In the genomic region with DNA sequence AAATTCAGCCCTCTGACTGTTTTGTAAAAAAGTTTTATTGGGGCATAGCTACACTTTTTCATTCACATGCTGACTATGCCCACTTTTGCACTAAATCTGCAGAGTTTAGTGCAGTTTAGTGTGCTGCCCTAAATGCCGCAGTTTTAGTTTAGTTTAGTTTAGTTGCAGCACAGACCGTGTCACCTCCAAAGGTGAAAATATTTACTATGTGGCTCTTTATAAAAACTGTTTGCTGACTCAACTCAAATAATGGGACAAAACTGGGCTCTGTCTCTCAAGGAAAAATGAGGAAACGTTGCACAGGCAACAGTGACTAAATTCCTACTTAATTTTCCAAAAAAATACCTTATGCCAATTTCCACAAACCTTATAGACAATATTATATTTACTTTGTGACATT, we compare ENCODE assay signal across 1 cellular context.
TF ChIP-seq lines count a peak whose summit lies in the region.

No MANE protein-coding gene starts in this region.

TF ChIP-seq in GM23338, 12 proteins besides CTCF, POLR2A, EP300 and RAD21 (continued from another document):
- TF ChIP-seq, protein P1, sequence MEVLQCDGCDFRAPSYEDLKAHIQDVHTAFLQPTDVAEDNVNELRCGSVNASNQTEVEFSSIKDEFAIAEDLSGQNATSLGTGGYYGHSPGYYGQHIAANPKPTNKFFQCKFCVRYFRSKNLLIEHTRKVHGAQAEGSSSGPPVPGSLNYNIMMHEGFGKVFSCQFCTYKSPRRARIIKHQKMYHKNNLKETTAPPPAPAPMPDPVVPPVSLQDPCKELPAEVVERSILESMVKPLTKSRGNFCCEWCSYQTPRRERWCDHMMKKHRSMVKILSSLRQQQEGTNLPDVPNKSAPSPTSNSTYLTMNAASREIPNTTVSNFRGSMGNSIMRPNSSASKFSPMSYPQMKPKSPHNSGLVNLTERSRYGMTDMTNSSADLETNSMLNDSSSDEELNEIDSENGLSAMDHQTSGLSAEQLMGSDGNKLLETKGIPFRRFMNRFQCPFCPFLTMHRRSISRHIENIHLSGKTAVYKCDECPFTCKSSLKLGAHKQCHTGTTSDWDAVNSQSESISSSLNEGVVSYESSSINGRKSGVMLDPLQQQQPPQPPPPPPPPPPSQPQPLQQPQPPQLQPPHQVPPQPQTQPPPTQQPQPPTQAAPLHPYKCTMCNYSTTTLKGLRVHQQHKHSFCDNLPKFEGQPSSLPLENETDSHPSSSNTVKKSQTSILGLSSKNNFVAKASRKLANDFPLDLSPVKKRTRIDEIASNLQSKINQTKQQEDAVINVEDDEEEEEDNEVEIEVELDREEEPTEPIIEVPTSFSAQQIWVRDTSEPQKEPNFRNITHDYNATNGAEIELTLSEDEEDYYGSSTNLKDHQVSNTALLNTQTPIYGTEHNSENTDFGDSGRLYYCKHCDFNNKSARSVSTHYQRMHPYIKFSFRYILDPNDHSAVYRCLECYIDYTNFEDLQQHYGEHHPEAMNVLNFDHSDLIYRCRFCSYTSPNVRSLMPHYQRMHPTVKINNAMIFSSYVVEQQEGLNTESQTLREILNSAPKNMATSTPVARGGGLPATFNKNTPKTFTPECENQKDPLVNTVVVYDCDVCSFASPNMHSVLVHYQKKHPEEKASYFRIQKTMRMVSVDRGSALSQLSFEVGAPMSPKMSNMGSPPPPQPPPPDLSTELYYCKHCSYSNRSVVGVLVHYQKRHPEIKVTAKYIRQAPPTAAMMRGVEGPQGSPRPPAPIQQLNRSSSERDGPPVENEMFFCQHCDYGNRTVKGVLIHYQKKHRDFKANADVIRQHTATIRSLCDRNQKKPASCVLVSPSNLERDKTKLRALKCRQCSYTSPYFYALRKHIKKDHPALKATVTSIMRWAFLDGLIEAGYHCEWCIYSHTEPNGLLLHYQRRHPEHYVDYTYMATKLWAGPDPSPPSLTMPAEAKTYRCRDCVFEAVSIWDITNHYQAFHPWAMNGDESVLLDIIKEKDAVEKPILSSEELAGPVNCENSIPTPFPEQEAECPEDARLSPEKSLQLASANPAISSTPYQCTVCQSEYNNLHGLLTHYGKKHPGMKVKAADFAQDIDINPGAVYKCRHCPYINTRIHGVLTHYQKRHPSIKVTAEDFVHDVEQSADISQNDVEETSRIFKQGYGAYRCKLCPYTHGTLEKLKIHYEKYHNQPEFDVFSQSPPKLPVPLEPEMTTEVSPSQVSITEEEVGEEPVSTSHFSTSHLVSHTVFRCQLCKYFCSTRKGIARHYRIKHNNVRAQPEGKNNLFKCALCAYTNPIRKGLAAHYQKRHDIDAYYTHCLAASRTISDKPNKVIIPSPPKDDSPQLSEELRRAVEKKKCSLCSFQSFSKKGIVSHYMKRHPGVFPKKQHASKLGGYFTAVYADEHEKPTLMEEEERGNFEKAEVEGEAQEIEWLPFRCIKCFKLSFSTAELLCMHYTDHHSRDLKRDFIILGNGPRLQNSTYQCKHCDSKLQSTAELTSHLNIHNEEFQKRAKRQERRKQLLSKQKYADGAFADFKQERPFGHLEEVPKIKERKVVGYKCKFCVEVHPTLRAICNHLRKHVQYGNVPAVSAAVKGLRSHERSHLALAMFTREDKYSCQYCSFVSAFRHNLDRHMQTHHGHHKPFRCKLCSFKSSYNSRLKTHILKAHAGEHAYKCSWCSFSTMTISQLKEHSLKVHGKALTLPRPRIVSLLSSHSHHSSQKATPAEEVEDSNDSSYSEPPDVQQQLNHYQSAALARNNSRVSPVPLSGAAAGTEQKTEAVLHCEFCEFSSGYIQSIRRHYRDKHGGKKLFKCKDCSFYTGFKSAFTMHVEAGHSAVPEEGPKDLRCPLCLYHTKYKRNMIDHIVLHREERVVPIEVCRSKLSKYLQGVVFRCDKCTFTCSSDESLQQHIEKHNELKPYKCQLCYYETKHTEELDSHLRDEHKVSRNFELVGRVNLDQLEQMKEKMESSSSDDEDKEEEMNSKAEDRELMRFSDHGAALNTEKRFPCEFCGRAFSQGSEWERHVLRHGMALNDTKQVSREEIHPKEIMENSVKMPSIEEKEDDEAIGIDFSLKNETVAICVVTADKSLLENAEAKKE (CRISPR knock-in tag; IDR thresholded peaks at IDR 0.05) = no peak
- TF ChIP-seq ZNF331 (CRISPR knock-in tag; IDR thresholded peaks at IDR 0.05; ENCODE audit: low read depth) (no peak), EZH2phosphoT487 (IDR thresholded peaks at IDR 0.05; ENCODE audit: unreplicated experiment) (no peak), JUNB (IDR thresholded peaks at IDR 0.05; ENCODE audit: unreplicated experiment) (no peak), EZH2 (IDR thresholded peaks at IDR 0.05; ENCODE audit: low read depth, unreplicated experiment) (no peak)
TF ChIP-seq in GM23338: peak in this region for 0.
